1 cellular context compared by ENCODE assay signal in the genomic region with DNA sequence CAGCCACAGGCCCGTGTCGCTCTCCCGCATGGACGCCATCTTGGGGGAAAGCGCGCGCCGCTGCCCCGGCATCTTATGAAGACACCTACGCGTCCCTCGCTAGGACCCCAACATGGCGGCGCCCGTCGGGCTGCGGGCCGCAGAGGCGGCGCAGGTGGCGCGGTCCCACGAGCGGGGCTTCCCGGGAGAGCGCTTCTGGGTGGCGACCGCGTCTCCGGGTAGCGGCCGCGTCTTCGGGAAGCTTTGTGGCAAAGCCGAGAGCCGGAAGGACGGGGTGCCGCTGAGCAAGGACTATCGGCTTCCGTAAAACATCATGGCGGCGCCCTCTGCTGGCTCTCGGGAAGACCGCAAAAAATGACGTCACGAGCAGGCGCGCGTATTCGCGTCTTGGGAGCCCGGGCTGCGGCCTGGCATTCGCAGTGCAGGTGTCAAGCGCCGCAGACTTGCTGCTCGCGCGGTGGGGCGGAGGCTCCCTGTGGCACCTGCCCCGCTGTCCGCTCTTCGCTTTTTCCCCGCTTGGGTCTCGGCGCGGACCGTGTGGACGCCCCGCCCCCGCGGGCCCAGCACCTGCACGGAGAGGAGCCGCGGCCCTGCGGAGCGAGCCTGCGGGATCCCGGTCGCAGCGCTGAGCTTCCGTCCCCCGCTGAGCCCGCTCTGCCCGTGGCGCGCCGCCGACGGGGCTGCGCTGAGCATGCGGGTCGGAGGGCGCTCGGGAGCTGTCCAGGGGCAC.
A peak's percentile ranks its signal among the peaks of the same experiment; 100 is the strongest.
TF ChIP-seq lines count a peak whose summit lies in the region.

A gene (minus strand): TSS at position 54 of the 730 bp plus-strand sequence. CDS start 15 bp downstream, at position 39.

TF ChIP-seq in HepG2, 621 proteins besides CTCF, POLR2A, EP300 and RAD21 (continued from another document and continues in another):
- TF ChIP-seq ZNF44 (CRISPR knock-in tag; IDR thresholded peaks at IDR 0.05) = no peak
- peak; percentile 76 for TF ChIP-seq DMAP1 (CRISPR knock-in tag; IDR thresholded peaks at IDR 0.05)
- TF ChIP-seq ZNF136 (CRISPR knock-in tag; IDR thresholded peaks at IDR 0.05; ENCODE audit: low read depth) = no peak
- TF ChIP-seq, protein P1, sequence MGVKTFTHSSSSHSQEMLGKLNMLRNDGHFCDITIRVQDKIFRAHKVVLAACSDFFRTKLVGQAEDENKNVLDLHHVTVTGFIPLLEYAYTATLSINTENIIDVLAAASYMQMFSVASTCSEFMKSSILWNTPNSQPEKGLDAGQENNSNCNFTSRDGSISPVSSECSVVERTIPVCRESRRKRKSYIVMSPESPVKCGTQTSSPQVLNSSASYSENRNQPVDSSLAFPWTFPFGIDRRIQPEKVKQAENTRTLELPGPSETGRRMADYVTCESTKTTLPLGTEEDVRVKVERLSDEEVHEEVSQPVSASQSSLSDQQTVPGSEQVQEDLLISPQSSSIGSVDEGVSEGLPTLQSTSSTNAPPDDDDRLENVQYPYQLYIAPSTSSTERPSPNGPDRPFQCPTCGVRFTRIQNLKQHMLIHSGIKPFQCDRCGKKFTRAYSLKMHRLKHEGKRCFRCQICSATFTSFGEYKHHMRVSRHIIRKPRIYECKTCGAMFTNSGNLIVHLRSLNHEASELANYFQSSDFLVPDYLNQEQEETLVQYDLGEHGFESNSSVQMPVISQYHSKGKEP (CRISPR knock-in tag; IDR thresholded peaks at IDR 0.05) = 0 out of 2 replicates have a peak, but pooled peaks have one; percentile 18
- TF ChIP-seq ZFP1 (CRISPR knock-in tag; IDR thresholded peaks at IDR 0.05) = no peak
- TF ChIP-seq ZNF24 (IDR thresholded peaks at IDR 0.05) = no peak
- 0 out of 2 replicates have a peak, but pooled peaks have one; percentile 23 for TF ChIP-seq SP2 (CRISPR knock-in tag; IDR thresholded peaks at IDR 0.05)
- peak; percentile 57; the same call in 1 of the 2 replicates for TF ChIP-seq ZNF143 (CRISPR knock-in tag; IDR thresholded peaks at IDR 0.05)
- TF ChIP-seq, protein P2, sequence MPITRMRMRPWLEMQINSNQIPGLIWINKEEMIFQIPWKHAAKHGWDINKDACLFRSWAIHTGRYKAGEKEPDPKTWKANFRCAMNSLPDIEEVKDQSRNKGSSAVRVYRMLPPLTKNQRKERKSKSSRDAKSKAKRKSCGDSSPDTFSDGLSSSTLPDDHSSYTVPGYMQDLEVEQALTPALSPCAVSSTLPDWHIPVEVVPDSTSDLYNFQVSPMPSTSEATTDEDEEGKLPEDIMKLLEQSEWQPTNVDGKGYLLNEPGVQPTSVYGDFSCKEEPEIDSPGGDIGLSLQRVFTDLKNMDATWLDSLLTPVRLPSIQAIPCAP (CRISPR knock-in tag; IDR thresholded peaks at IDR 0.05; ENCODE audit: low read depth) = 0 out of 2 replicates have a peak, but pooled peaks have one; percentile 71
- TF ChIP-seq ZSCAN20 (CRISPR knock-in tag; IDR thresholded peaks at IDR 0.05; ENCODE audit: borderline replicate concordance) = no peak; the same call in 1 of the 2 replicates
- peak; percentile 84 for TF ChIP-seq ZNF879 (CRISPR knock-in tag; IDR thresholded peaks at IDR 0.05)
- peak; percentile 53; the same call in 1 of the 2 replicates for TF ChIP-seq ZSCAN9 (CRISPR knock-in tag; IDR thresholded peaks at IDR 0.05; ENCODE audit: borderline replicate concordance)
- TF ChIP-seq PCBP2 (optimal IDR thresholded peaks at IDR 0.05; ENCODE audit: low read depth, low read length, poor library complexity, severe bottlenecking) = no peak
- TF ChIP-seq ARNT2 (CRISPR knock-in tag; IDR thresholded peaks at IDR 0.05; ENCODE audit: low read depth) = peak; percentile 78
- peak; percentile 68 for TF ChIP-seq ZNF343 (CRISPR knock-in tag; IDR thresholded peaks at IDR 0.05)
- no peak for TF ChIP-seq XRCC5 (optimal IDR thresholded peaks at IDR 0.05; ENCODE audit: low read length)
- peak; percentile 85 for TF ChIP-seq ZBTB7A (CRISPR knock-in tag; IDR thresholded peaks at IDR 0.05)
- TF ChIP-seq ZNF670 (CRISPR knock-in tag; IDR thresholded peaks at IDR 0.05; ENCODE audit: borderline replicate concordance) = peak; percentile 57; the same call in 1 of the 2 replicates
- no peak; the same call in 1 of the 2 replicates for TF ChIP-seq ZNF460 (CRISPR knock-in tag; IDR thresholded peaks at IDR 0.05; ENCODE audit: borderline replicate concordance)
- no peak for TF ChIP-seq NPAS2 (CRISPR knock-in tag; IDR thresholded peaks at IDR 0.05; ENCODE audit: borderline replicate concordance)
- no peak; the same call in 1 of the 2 replicates for TF ChIP-seq ELF4 (CRISPR knock-in tag; IDR thresholded peaks at IDR 0.05; ENCODE audit: borderline replicate concordance)
- peak; percentile 98; the same call in 1 of the 2 replicates for TF ChIP-seq ZNF790 (CRISPR knock-in tag; IDR thresholded peaks at IDR 0.05; ENCODE audit: borderline replicate concordance)
- no peak for TF ChIP-seq NFIB (CRISPR knock-in tag; IDR thresholded peaks at IDR 0.05; ENCODE audit: borderline replicate concordance)
- TF ChIP-seq, protein P3, sequence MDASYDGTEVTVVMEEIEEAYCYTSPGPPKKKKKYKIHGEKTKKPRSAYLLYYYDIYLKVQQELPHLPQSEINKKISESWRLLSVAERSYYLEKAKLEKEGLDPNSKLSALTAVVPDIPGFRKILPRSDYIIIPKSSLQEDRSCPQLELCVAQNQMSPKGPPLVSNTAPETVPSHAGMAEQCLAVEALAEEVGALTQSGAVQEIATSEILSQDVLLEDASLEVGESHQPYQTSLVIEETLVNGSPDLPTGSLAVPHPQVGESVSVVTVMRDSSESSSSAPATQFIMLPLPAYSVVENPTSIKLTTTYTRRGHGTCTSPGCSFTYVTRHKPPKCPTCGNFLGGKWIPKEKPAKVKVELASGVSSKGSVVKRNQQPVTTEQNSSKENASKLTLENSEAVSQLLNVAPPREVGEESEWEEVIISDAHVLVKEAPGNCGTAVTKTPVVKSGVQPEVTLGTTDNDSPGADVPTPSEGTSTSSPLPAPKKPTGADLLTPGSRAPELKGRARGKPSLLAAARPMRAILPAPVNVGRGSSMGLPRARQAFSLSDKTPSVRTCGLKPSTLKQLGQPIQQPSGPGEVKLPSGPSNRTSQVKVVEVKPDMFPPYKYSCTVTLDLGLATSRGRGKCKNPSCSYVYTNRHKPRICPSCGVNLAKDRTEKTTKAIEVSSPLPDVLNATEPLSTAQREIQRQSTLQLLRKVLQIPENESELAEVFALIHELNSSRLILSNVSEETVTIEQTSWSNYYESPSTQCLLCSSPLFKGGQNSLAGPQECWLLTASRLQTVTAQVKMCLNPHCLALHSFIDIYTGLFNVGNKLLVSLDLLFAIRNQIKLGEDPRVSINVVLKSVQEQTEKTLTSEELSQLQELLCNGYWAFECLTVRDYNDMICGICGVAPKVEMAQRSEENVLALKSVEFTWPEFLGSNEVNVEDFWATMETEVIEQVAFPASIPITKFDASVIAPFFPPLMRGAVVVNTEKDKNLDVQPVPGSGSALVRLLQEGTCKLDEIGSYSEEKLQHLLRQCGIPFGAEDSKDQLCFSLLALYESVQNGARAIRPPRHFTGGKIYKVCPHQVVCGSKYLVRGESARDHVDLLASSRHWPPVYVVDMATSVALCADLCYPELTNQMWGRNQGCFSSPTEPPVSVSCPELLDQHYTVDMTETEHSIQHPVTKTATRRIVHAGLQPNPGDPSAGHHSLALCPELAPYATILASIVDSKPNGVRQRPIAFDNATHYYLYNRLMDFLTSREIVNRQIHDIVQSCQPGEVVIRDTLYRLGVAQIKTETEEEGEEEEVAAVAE (CRISPR knock-in tag; IDR thresholded peaks at IDR 0.05; ENCODE audit: borderline replicate concordance) = no peak; the same call in 1 of the 2 replicates
- TF ChIP-seq MXI1 (IDR thresholded peaks at IDR 0.05; ENCODE audit: borderline replicate concordance, low read depth, low read length) = peak; percentile 53; the same call in 1 of the 3 replicates
- TF ChIP-seq, protein P4, sequence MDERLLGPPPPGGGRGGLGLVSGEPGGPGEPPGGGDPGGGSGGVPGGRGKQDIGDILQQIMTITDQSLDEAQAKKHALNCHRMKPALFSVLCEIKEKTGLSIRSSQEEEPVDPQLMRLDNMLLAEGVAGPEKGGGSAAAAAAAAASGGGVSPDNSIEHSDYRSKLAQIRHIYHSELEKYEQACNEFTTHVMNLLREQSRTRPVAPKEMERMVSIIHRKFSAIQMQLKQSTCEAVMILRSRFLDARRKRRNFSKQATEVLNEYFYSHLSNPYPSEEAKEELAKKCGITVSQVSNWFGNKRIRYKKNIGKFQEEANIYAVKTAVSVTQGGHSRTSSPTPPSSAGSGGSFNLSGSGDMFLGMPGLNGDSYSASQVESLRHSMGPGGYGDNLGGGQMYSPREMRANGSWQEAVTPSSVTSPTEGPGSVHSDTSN (CRISPR knock-in tag; IDR thresholded peaks at IDR 0.05) = no peak
- 0 out of 2 replicates have a peak, but pooled peaks have one; percentile 52 for TF ChIP-seq ZNF841 (CRISPR knock-in tag; IDR thresholded peaks at IDR 0.05; ENCODE audit: borderline replicate concordance)
- TF ChIP-seq TSC22D2 (CRISPR knock-in tag; IDR thresholded peaks at IDR 0.05; ENCODE audit: borderline replicate concordance) = no peak
- TF ChIP-seq MXD4 (CRISPR knock-in tag; IDR thresholded peaks at IDR 0.05) = peak; percentile 88
- TF ChIP-seq PITX1 (CRISPR knock-in tag; IDR thresholded peaks at IDR 0.05) = no peak
- TF ChIP-seq NFIC (IDR thresholded peaks at IDR 0.05; ENCODE audit: low read length) = no peak
- TF ChIP-seq, protein P5, sequence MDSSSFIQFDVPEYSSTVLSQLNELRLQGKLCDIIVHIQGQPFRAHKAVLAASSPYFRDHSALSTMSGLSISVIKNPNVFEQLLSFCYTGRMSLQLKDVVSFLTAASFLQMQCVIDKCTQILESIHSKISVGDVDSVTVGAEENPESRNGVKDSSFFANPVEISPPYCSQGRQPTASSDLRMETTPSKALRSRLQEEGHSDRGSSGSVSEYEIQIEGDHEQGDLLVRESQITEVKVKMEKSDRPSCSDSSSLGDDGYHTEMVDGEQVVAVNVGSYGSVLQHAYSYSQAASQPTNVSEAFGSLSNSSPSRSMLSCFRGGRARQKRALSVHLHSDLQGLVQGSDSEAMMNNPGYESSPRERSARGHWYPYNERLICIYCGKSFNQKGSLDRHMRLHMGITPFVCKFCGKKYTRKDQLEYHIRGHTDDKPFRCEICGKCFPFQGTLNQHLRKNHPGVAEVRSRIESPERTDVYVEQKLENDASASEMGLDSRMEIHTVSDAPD (CRISPR knock-in tag; IDR thresholded peaks at IDR 0.05) = 0 out of 2 replicates have a peak, but pooled peaks have one; percentile 65
- peak; percentile 90 for TF ChIP-seq SAP130 (CRISPR knock-in tag; IDR thresholded peaks at IDR 0.05; ENCODE audit: low read depth)
- peak; percentile 43 for TF ChIP-seq MYC (CRISPR knock-in tag; IDR thresholded peaks at IDR 0.05; ENCODE audit: borderline replicate concordance)
- TF ChIP-seq NR1H2 (CRISPR knock-in tag; IDR thresholded peaks at IDR 0.05; ENCODE audit: borderline replicate concordance, low read depth) = peak; percentile 95
- TF ChIP-seq, protein P6, sequence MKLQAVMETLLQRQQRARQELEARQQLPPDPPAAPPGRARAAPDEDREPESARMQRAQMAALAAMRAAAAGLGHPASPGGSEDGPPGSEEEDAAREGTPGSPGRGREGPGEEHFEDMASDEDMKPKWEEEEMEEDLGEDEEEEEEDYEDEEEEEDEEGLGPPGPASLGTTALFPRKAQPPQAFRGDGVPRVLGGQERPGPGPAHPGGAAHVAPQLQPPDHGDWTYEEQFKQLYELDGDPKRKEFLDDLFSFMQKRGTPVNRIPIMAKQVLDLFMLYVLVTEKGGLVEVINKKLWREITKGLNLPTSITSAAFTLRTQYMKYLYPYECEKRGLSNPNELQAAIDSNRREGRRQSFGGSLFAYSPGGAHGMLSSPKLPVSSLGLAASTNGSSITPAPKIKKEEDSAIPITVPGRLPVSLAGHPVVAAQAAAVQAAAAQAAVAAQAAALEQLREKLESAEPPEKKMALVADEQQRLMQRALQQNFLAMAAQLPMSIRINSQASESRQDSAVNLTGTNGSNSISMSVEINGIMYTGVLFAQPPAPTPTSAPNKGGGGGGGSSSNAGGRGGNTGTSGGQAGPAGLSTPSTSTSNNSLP (IDR thresholded peaks at IDR 0.05; ENCODE audit: low read depth, low read length) = no peak
- TF ChIP-seq SRF (IDR thresholded peaks at IDR 0.05; ENCODE audit: low read depth, low read length) = peak; percentile 25; the same call in 1 of the 2 replicates
- no peak for TF ChIP-seq MED13 (CRISPR knock-in tag; IDR thresholded peaks at IDR 0.05)
- peak; percentile 42; the same call in 1 of the 2 replicates for TF ChIP-seq GATAD2A (CRISPR knock-in tag; IDR thresholded peaks at IDR 0.05)
- TF ChIP-seq, protein P7, sequence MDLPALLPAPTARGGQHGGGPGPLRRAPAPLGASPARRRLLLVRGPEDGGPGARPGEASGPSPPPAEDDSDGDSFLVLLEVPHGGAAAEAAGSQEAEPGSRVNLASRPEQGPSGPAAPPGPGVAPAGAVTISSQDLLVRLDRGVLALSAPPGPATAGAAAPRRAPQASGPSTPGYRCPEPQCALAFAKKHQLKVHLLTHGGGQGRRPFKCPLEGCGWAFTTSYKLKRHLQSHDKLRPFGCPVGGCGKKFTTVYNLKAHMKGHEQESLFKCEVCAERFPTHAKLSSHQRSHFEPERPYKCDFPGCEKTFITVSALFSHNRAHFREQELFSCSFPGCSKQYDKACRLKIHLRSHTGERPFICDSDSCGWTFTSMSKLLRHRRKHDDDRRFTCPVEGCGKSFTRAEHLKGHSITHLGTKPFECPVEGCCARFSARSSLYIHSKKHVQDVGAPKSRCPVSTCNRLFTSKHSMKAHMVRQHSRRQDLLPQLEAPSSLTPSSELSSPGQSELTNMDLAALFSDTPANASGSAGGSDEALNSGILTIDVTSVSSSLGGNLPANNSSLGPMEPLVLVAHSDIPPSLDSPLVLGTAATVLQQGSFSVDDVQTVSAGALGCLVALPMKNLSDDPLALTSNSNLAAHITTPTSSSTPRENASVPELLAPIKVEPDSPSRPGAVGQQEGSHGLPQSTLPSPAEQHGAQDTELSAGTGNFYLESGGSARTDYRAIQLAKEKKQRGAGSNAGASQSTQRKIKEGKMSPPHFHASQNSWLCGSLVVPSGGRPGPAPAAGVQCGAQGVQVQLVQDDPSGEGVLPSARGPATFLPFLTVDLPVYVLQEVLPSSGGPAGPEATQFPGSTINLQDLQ (CRISPR knock-in tag; IDR thresholded peaks at IDR 0.05) = peak; percentile 72; the same call in 1 of the 2 replicates
- no peak; the same call in none of the 2 replicates for TF ChIP-seq ZNF768 (CRISPR knock-in tag; IDR thresholded peaks at IDR 0.05)
- 0 out of 2 replicates have a peak, but pooled peaks have one; percentile 56 for TF ChIP-seq ZNF468 (CRISPR knock-in tag; IDR thresholded peaks at IDR 0.05)
- no peak for TF ChIP-seq ZNF782 (CRISPR knock-in tag; IDR thresholded peaks at IDR 0.05; ENCODE audit: borderline replicate concordance)
- TF ChIP-seq, protein P8, sequence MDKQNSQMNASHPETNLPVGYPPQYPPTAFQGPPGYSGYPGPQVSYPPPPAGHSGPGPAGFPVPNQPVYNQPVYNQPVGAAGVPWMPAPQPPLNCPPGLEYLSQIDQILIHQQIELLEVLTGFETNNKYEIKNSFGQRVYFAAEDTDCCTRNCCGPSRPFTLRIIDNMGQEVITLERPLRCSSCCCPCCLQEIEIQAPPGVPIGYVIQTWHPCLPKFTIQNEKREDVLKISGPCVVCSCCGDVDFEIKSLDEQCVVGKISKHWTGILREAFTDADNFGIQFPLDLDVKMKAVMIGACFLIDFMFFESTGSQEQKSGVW (CRISPR knock-in tag; IDR thresholded peaks at IDR 0.05; ENCODE audit: borderline replicate concordance) = no peak; the same call in 1 of the 2 replicates
- peak; percentile 89 for TF ChIP-seq TGIF2 (CRISPR knock-in tag; IDR thresholded peaks at IDR 0.05)
- no peak for TF ChIP-seq ZNF878 (CRISPR knock-in tag; IDR thresholded peaks at IDR 0.05)
- peak; percentile 4; the same call in 1 of the 2 replicates for TF ChIP-seq ZFYVE20 (CRISPR knock-in tag; IDR thresholded peaks at IDR 0.05; ENCODE audit: borderline replicate concordance, low read depth)
- peak; percentile 98 for TF ChIP-seq NCOA1 (CRISPR knock-in tag; IDR thresholded peaks at IDR 0.05)
- TF ChIP-seq ZNF546 (CRISPR knock-in tag; conservative IDR thresholded peaks at IDR 0.05) = peak; percentile 83; the same call in 1 of the 2 replicates
- no peak for TF ChIP-seq EZH2 (conservative IDR thresholded peaks at IDR 0.05; ENCODE audit: low read depth, low read length)
- TF ChIP-seq DNMT3B (CRISPR knock-in tag; conservative IDR thresholded peaks at IDR 0.05) = no peak
